In genomic region chr5:140544986-140545385, GRCh38 we compare ENCODE assay signal across 24 cellular contexts. TPM values are rescaled to one million over a fixed set of nuclear protein-coding genes. Genes with fewer than 3 reads are reported as not detected.
"Had no signal": no experiment of that assay in that cellular context is flagged by ENCODE, and none has a peak within 500 bp of the region (broad histone marks: within the 10 kb centered on the region; RNA-seq: fewer than 3 reads in every experiment).

No MANE protein-coding gene starts in this region.

- H3K27me3 Mint-ChIP-seq: activated naive CD4-positive, alpha-beta T cell treated with anti-CD3 and anti-CD28 coated beads, Interleukin-2, amount 10 ng/mL, durations not matched to agents 7 days and 5 days; dendritic cell treated with granulocyte-macrophage colony-stimulating factor and Interleukin-4, amounts not matched to agents 40 ng/mL and 50 ng/mL, for 4 days had no signal

- H3K4me3 Mint-ChIP-seq: activated naive CD4-positive, alpha-beta T cell treated with anti-CD3 and anti-CD28 coated beads, Interleukin-2, amount 10 ng/mL, durations not matched to agents 7 days and 5 days; activated T-helper 1 cell treated with anti-CD3 and anti-CD28 coated beads, Interleukin-12 subunit alpha, Interleukin-12 subunit beta, Interleukin-2, Interleukin-4 antibody, amounts not matched to agents 30 ng/mL and 10 ng/mL and 1 ng/mL, durations not matched to agents 14 hours and 24 hours and 36 hours; dendritic cell treated with granulocyte-macrophage colony-stimulating factor and Interleukin-4, amounts not matched to agents 40 ng/mL and 50 ng/mL, for 4 days; endodermal cell had no signal

- H3K9me3 Mint-ChIP-seq: activated naive CD4-positive, alpha-beta T cell treated with anti-CD3 and anti-CD28 coated beads, Interleukin-2, amount 10 ng/mL, durations not matched to agents 7 days and 5 days; activated T-helper 1 cell treated with anti-CD3 and anti-CD28 coated beads, Interleukin-12 subunit alpha, Interleukin-12 subunit beta, Interleukin-2, Interleukin-4 antibody, amounts not matched to agents 30 ng/mL and 10 ng/mL and 1 ng/mL, durations not matched to agents 14 hours and 24 hours and 36 hours; dendritic cell treated with granulocyte-macrophage colony-stimulating factor and Interleukin-4, amounts not matched to agents 40 ng/mL and 50 ng/mL, for 4 days; endodermal cell had no signal

- H3K36me3 ChIP-seq: breast epithelium had no signal

- ATAC-seq: left lung, lower lobe of right lung, mucosa of descending colon, right cardiac atrium had no signal

- H3K27ac Mint-ChIP-seq: activated T-helper 1 cell treated with anti-CD3 and anti-CD28 coated beads, Interleukin-12 subunit alpha, Interleukin-12 subunit beta, Interleukin-2, Interleukin-4 antibody, amounts not matched to agents 30 ng/mL and 10 ng/mL and 1 ng/mL, durations not matched to agents 14 hours and 24 hours and 36 hours; dendritic cell treated with granulocyte-macrophage colony-stimulating factor and Interleukin-4, amounts not matched to agents 40 ng/mL and 50 ng/mL, for 4 days; endodermal cell had no signal

- H3K27me3 ChIP-seq: breast epithelium, esophagus squamous epithelium, left lung, suprapubic skin, tibial artery had no signal

- H3K9me3 ChIP-seq: breast epithelium, esophagus squamous epithelium, left lung, lower lobe of right lung, mucosa of descending colon, suprapubic skin, tibial artery had no signal

- H3K27ac ChIP-seq: breast epithelium, esophagus squamous epithelium, left lung, lower lobe of right lung, suprapubic skin, tibial artery had no signal

- DNase-seq: activated CD4-positive, alpha-beta T cell treated with anti-CD3 and anti-CD28 coated beads, Interleukin-2, amount 50 U/mL, for 1 hour; activated CD4-positive, CD25-positive, alpha-beta regulatory T cell treated with anti-CD3 and anti-CD28 coated beads, Interleukin-2, amount 50 U/mL, for 72 hours; activated effector memory CD4-positive, alpha-beta T cell treated with anti-CD3 and anti-CD28 coated beads, Interleukin-2, amount 50 U/mL, for 16 hours; activated naive CD4-positive, alpha-beta T cell treated with anti-CD3 and anti-CD28 coated beads, Interleukin-2, amount 10 ng/mL, durations not matched to agents 7 days and 5 days; activated T-cell treated with anti-CD3 and anti-CD28 coated beads for 4 hours; central memory CD4-positive, alpha-beta T cell; endodermal cell; esophagus squamous epithelium; foreskin melanocyte; left lung; lower lobe of right lung; mucosa of descending colon; right cardiac atrium; stimulated activated CD4-positive, alpha-beta T cell treated with anti-CD3 and anti-CD28 coated beads, Interleukin-15, amount 100 ng/mL, for 24 hours; stimulated activated CD4-positive, alpha-beta T cell treated with anti-CD3 and anti-CD28 coated beads, Interleukin-2, amount 100 ng/mL, for 24 hours; stimulated activated naive CD4-positive, alpha-beta T cell; T-helper 1 cell; T1000; tibial artery had no signal

- H3K4me3 ChIP-seq: breast epithelium, esophagus squamous epithelium, left lung, lower lobe of right lung, mucosa of descending colon, suprapubic skin, tibial artery had no signal

RNA-seq across cellular contexts. Expression of gene EIF4EBP3, which starts 2.5 kb away (rescaled TPM):
- total RNA-seq: myocyte had no signal
